In the genomic region with DNA sequence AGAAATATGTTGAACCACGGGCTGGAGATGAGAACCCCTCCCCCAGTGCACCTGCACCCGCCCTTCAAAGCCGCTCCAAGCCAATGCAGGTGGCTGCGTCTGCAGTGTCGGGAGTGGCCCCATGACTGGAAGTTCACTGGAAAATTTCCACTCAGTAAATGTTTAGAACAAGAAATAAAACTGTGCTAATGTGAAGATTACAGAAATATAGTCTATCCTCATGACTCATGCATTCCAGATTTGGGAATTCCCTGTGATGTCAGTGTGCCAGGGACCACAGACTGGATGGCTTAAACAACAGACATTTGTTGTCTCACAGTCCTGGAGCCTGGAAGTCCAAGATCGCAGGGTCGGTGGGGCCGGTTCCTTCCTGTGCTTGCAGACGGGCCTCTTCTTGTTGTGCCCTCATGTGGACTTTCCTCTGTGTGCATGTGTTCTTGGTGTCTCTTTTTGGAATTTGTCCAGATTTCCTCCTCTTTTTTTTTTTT, we compare ENCODE assay signal across 6 cellular contexts.
A peak's percentile ranks its signal among the peaks of the same experiment; 100 is the strongest.
DNase-seq lines count a peak whose midpoint lies in the region; ATAC-seq, FAIRE-seq and TF ChIP-seq lines count a peak whose summit lies in the region.
"Not testable (repeated sequence)": the region's sequence is repeated elsewhere in the genome, so short reads cannot be mapped to it uniquely, and the experiment has no call there.

No MANE protein-coding gene starts in this region.

- H4K20me1 ChIP-seq in HCT116 (ENCODE audit: insufficient read depth); HepG2 (ENCODE audit: insufficient read depth, low read length): not testable (repeated sequence)

- intact Hi-C loops in HCT116 (cut with micrococcal nuclease); Panc1 (cut with micrococcal nuclease; ENCODE audit: unreplicated experiment); left cardiac atrium (cut with DNase I); HepG2 (cut with micrococcal nuclease; ENCODE audit: unreplicated experiment); pancreas (cut with DNase I): not testable (repeated sequence)

- RAD21 ChIA-PET in HCT116 (lab: Charles Lee; ENCODE audit: low non-redundant PET in 1 of 2, low total read pairs in 2 of 2, uncharacterized antibody in 2 of 2, unreplicated experiment in 2 of 2), result not testable (repeated sequence)

- POLR2A ChIA-PET in HCT116 (lab: Charles Lee); Panc1 (lab: Charles Lee); HepG2 (lab: Yijun Ruan, JAX): not testable (repeated sequence)

- peak; percentile 79 for ATAC-seq in HCT116
- peak; percentile 75 for ATAC-seq in Panc1
- ATAC-seq in foreskin keratinocyte, result peak; percentile 81
- ATAC-seq in left cardiac atrium, result peak; percentile 41 to 88
- peak; percentile 80 for ATAC-seq in HepG2
- ATAC-seq in pancreas, result peak; percentile 28 to 86 (median 78)

- not testable (repeated sequence) for H3K9ac ChIP-seq in HCT116 (ENCODE audit: low read length); HepG2 (ENCODE audit: insufficient read depth, low read depth, low read length)

- not testable (repeated sequence) for H3K36me3 ChIP-seq in HCT116 (ENCODE audit: control insufficient read depth in 1 of 2, insufficient read depth in 2 of 2, low read length in 2 of 2); Panc1 (ENCODE audit: control insufficient read depth, insufficient read depth, low read length); HepG2 (replicated peaks in 1 of 2; ENCODE audit: control insufficient read depth in 1 of 2, insufficient read depth in 2 of 2, low read length in 2 of 2); pancreas

- not testable (repeated sequence) for H3K27ac ChIP-seq in HCT116 (ENCODE audit: low read depth, low read length); Panc1 (ENCODE audit: low read length); foreskin keratinocyte; HepG2 (ENCODE audit: extremely low read length, insufficient read depth, low read length); pancreas

- H3K4me2 ChIP-seq in HCT116 (ENCODE audit: low read length); HepG2 (ENCODE audit: low read depth, low read length): not testable (repeated sequence)

- CTCF ChIA-PET in HCT116 (lab: Charles Lee); Panc1 (lab: Charles Lee); HepG2 (lab: Yijun Ruan, JAX; ENCODE audit: low intra/inter-chr PET ratio, low total read pairs): not testable (repeated sequence)

- not testable (repeated sequence) for H3K9me2 ChIP-seq in HCT116 (ENCODE audit: insufficient read depth)

- not testable (repeated sequence) for H2AFZ ChIP-seq in HCT116 (ENCODE audit: low read depth, low read length, poor library complexity, severe bottlenecking); HepG2 (ENCODE audit: low read length)

- TF ChIP-seq POLR2A in HCT116 (IDR thresholded peaks at IDR 0.05; ENCODE audit: borderline replicate concordance, extremely low read depth, insufficient read depth, insufficient read length); HepG2 (IDR thresholded peaks at IDR 0.05; ENCODE audit: insufficient read depth in 1 of 2, low read depth in 2 of 2, low read length in 2 of 2): not testable (repeated sequence)

- TF ChIP-seq EP300 in HepG2 (IDR thresholded peaks at IDR 0.05; ENCODE audit: low read depth in 2 of 2, low read length in 2 of 2); HepG2 (CRISPR knock-in tag; IDR thresholded peaks at IDR 0.05; ENCODE audit: borderline replicate concordance): not testable (repeated sequence)

- not testable (repeated sequence) for H3K79me2 ChIP-seq in HCT116 (ENCODE audit: insufficient read depth, low read length); HepG2 (ENCODE audit: insufficient read depth, low read length)

- WGBS in HepG2 (ENCODE audit: low lambda C conversion rate), result 0% methylated on average over 1 of the region's 9 CpGs
- WGBS in pancreas, 2 donors, result no CpG with 5 or more reads among the region's 9 CpGs

- in situ Hi-C loops in Panc1 (cut with HindIII; ENCODE audit: low pct_unique_long_range_greater_than_20kb, low sequenced_read_pairs); HepG2 (cut with HindIII; ENCODE audit: extremely low pct_ligation_motif_present, low pct_unique_long_range_greater_than_20kb): not testable (repeated sequence)

- DNase-seq in HCT116 (ENCODE audit: low read depth, low spot score); Panc1 (ENCODE audit: low read depth, low spot score); foreskin keratinocyte; left cardiac atrium; HepG2 (ENCODE audit: low spot score); pancreas: not testable (repeated sequence)

- not testable (repeated sequence) for H3K4me1 ChIP-seq in HCT116 (ENCODE audit: control insufficient read depth in 1 of 2, insufficient read depth in 2 of 2, low read length in 2 of 2); Panc1 (ENCODE audit: control insufficient read depth, insufficient read depth, low read length); foreskin keratinocyte; HepG2 (ENCODE audit: insufficient read depth, low read length); pancreas

- not testable (repeated sequence) for H3K4me3 ChIP-seq in HCT116 (replicated peaks in 1 of 2; ENCODE audit: low read depth in 1 of 2, low read length in 2 of 2); Panc1 (ENCODE audit: low read depth in 2 of 2, low read length in 2 of 2); HepG2 (replicated peaks in 1 of 3; ENCODE audit: insufficient read depth in 1 of 3, low read depth in 2 of 3, low read length in 3 of 3); pancreas

- not testable (repeated sequence) for TF ChIP-seq RAD21 in HCT116 (IDR thresholded peaks at IDR 0.05; ENCODE audit: low read depth); HepG2 (CRISPR knock-in tag; IDR thresholded peaks at IDR 0.05)

- FAIRE-seq in HepG2 (lab: Jason Lieb, UNC); pancreas (lab: Jason Lieb, UNC): not testable (repeated sequence)

- BruUV-seq in HCT116 (replicated peaks; lab: Mats Ljungman, UMichigan); Panc1 (replicated peaks; lab: Mats Ljungman, UMichigan); HepG2 (replicated peaks; lab: Mats Ljungman, UMichigan): not testable (repeated sequence)

- H3K27me3 ChIP-seq in HCT116 (ENCODE audit: insufficient read depth, low read length); Panc1 (ENCODE audit: control insufficient read depth, insufficient read depth, low read length); foreskin keratinocyte; HepG2 (ENCODE audit: control insufficient read depth in 1 of 2, insufficient read depth in 2 of 2, low read length in 2 of 2); pancreas: not testable (repeated sequence)

- not testable (repeated sequence) for H3K9me3 ChIP-seq in HCT116 (ENCODE audit: control insufficient read depth in 1 of 2, insufficient read depth in 1 of 2, low read depth in 1 of 2, low read length in 2 of 2); Panc1 (ENCODE audit: control insufficient read depth, insufficient read depth, low read depth, low read length); HepG2 (ENCODE audit: low read length); pancreas

- not testable (repeated sequence) for TF ChIP-seq CTCF in HCT116 (IDR thresholded peaks at IDR 0.05 in 2 of 3, conservative IDR thresholded peaks at IDR 0.05 in 1 of 3; ENCODE audit: borderline replicate concordance in 1 of 3, insufficient read depth in 1 of 3, low read depth in 2 of 3, low read length in 2 of 3); Panc1 (IDR thresholded peaks at IDR 0.05); foreskin keratinocyte (conservative IDR thresholded peaks at IDR 0.05); HepG2 (CRISPR knock-in tag; IDR thresholded peaks at IDR 0.05); pancreas (IDR thresholded peaks at IDR 0.05)
